28 cellular contexts compared by ENCODE assay signal in genomic region chr20:54714817-54715216, GRCh38.
"Had no signal": no experiment of that assay in that cellular context is flagged by ENCODE, and none has a peak within 500 bp of the region (broad histone marks: within the 10 kb centered on the region; RNA-seq: fewer than 3 reads in every experiment).

No MANE protein-coding gene starts in this region.

- H3K27ac ChIP-seq: colonic mucosa, coronary artery, dorsolateral prefrontal cortex, epithelial cell of prostate, esophagus muscularis mucosa, esophagus squamous epithelium, foreskin keratinocyte, gastrocnemius medialis, gastroesophageal sphincter, heart left ventricle, heart right ventricle had no signal

- H3K27me3 ChIP-seq: colonic mucosa, esophagus muscularis mucosa, esophagus squamous epithelium, foreskin keratinocyte, gastrocnemius medialis, heart left ventricle had no signal

- FAIRE-seq: colon, endometrium, endothelial cell of umbilical vein, frontal cortex had no signal

- H3K4me3 ChIP-seq: colonic mucosa, coronary artery, dorsolateral prefrontal cortex, esophagus muscularis mucosa, esophagus squamous epithelium, gastrocnemius medialis, gastroesophageal sphincter, heart left ventricle, heart right ventricle had no signal

- DNase-seq: colonic mucosa; cortex of kidney; dermis blood vessel endothelial cell; dorsolateral prefrontal cortex; effector CD4-positive, alpha-beta T cell; effector CD8-positive, alpha-beta T cell; effector memory CD4-positive, alpha-beta T cell; effector memory CD8-positive, alpha-beta T cell; endodermal cell; erythroblast; esophagus squamous epithelium; foreskin fibroblast; foreskin keratinocyte; foreskin melanocyte; gastrocnemius medialis; glutamatergic neuron; head of caudate nucleus; heart left ventricle; heart right ventricle had no signal

- H3K9me3 ChIP-seq: colonic mucosa, esophagus muscularis mucosa, esophagus squamous epithelium, gastrocnemius medialis, gastroesophageal sphincter, heart left ventricle, heart right ventricle had no signal

- H3K36me3 ChIP-seq: colonic mucosa, esophagus muscularis mucosa, esophagus squamous epithelium, gastrocnemius medialis, gastroesophageal sphincter, heart left ventricle, heart right ventricle had no signal

- ATAC-seq: effector memory CD8-positive, alpha-beta T cell; esophagus mucosa; foreskin keratinocyte; gastrocnemius medialis; gastroesophageal sphincter; heart left ventricle; heart right ventricle had no signal

- H3K4me1 ChIP-seq: colonic mucosa, esophagus muscularis mucosa, esophagus squamous epithelium, foreskin keratinocyte, gastrocnemius medialis, gastroesophageal sphincter, heart left ventricle, heart right ventricle had no signal
